In genomic region chrX:2614911-2615310, GRCh38 we compare ENCODE assay signal across 1 cellular context.
TF ChIP-seq lines count a peak whose summit lies in the region.

No MANE protein-coding gene starts in this region.

TF ChIP-seq in K562, 482 proteins besides CTCF, POLR2A, EP300 and RAD21 (continued from another document):
- no peak for TF ChIP-seq MAX (CRISPR knock-in tag; IDR thresholded peaks at IDR 0.05)
- TF ChIP-seq E2F8 (IDR thresholded peaks at IDR 0.05; ENCODE audit: low read depth, partially characterized antibody), result no peak
- TF ChIP-seq U2AF2 (optimal IDR thresholded peaks at IDR 0.05; ENCODE audit: low read depth, low read length), result no peak
- no peak for TF ChIP-seq ZBTB26 (CRISPR knock-in tag; IDR thresholded peaks at IDR 0.05)
- no peak for TF ChIP-seq GMEB1 (CRISPR knock-in tag; IDR thresholded peaks at IDR 0.05)
- TF ChIP-seq KDM1A (IDR thresholded peaks at IDR 0.05), result no peak
- TF ChIP-seq IRF9 (tag; IDR thresholded peaks at IDR 0.05), result no peak
